Comparison of ENCODE assay signal across 8 cellular contexts in genomic region chr3:71010731-71011455, GRCh38.
DNase-seq lines count a peak whose midpoint lies in the region; ATAC-seq and TF ChIP-seq lines count a peak whose summit lies in the region.

No MANE protein-coding gene starts in this region.

- in situ Hi-C loops in G401 (cut with HindIII; ENCODE audit: low sequenced_read_pairs), result no loop called here

- H3K36me3 ChIP-seq in lung (ENCODE audit: control insufficient read depth in 2 of 2, insufficient read depth in 2 of 2, low read length in 2 of 2), result peaks cover 6% of the 10 kb centered on the region in 2 donors

- H3K4me3 ChIP-seq in lung, result no peak overlapping the region

- POLR2A ChIA-PET in activated CD4-positive, alpha-beta memory T cell treated with anti-CD3 and anti-CD28 coated beads, Interleukin-2, amount 10 ng/mL, durations not matched to agents 7 days and 5 days (lab: Charles Lee), result interaction anchor here (0.7 to 5.3 kb wide), 8 partner anchors 19 to 621 kb away, joined by 3 to 78 read pairs (median 4); no protein-coding TSS in a partner anchor

- DNase-seq in activated CD4-positive, alpha-beta memory T cell treated with anti-CD3 and anti-CD28 coated beads, Interleukin-2, amount 10 ng/mL, durations not matched to agents 7 days and 5 days, result peak; percentile 57
- DNase-seq in lung (ENCODE audit: low spot score), result no peak
- DNase-seq in DMS53 (lab: John Stamatoyannopoulos, UW), result no peak
- DNase-seq in superior temporal gyrus (ENCODE audit: extremely low spot score), result no peak
- DNase-seq in G401 (ENCODE audit: low spot score), result no peak
- DNase-seq in Ammon's horn (ENCODE audit: low spot score), result no peak

- peak overlapping the region; percentile 12 to 46 for H3K27ac ChIP-seq in lung (ENCODE audit: low read depth in 1 of 2, low read length in 1 of 2)

- no peak for TF ChIP-seq CTCF in lung (IDR thresholded peaks at IDR 0.05; ENCODE audit: control extremely low read depth, extremely low read depth)

- no peaks in the 10 kb centered on the region for H3K27me3 Mint-ChIP-seq in activated CD4-positive, alpha-beta memory T cell treated with anti-CD3 and anti-CD28 coated beads, Interleukin-2, amount 10 ng/mL, durations not matched to agents 7 days and 5 days

- peaks cover 42% of the 10 kb centered on the region for H3K36me3 Mint-ChIP-seq in activated CD4-positive, alpha-beta memory T cell treated with anti-CD3 and anti-CD28 coated beads, Interleukin-2, amount 10 ng/mL, durations not matched to agents 7 days and 5 days (ENCODE audit: low read depth)

- peaks cover 2 to 8% of the 10 kb centered on the region in 2 donors for H3K4me1 ChIP-seq in lung (ENCODE audit: control insufficient read depth in 2 of 2, insufficient read depth in 2 of 2, low read length in 2 of 2)

- H3K9me3 Mint-ChIP-seq in activated CD4-positive, alpha-beta memory T cell treated with anti-CD3 and anti-CD28 coated beads, Interleukin-2, amount 10 ng/mL, durations not matched to agents 7 days and 5 days, result peaks cover 5% of the 10 kb centered on the region

- 69 to 71% methylated on average over 3 of the region's 3 CpGs for WGBS in lung, 2 donors

- H3K4me3 Mint-ChIP-seq in activated CD4-positive, alpha-beta memory T cell treated with anti-CD3 and anti-CD28 coated beads, Interleukin-2, amount 10 ng/mL, durations not matched to agents 7 days and 5 days, result peak overlapping the region; percentile 57

- no peaks in the 10 kb centered on the region for H3K9me3 ChIP-seq in lung (ENCODE audit: control insufficient read depth in 2 of 2, insufficient read depth in 1 of 2, low read length in 1 of 2)

- H3K4me1 Mint-ChIP-seq in activated CD4-positive, alpha-beta memory T cell treated with anti-CD3 and anti-CD28 coated beads, Interleukin-2, amount 10 ng/mL, durations not matched to agents 7 days and 5 days, result peaks cover 61% of the 10 kb centered on the region

- ATAC-seq in GM18909 (IDR thresholded peaks at IDR 0.05; ENCODE audit: poor library complexity, unreplicated experiment), result peak; percentile 78
- ATAC-seq in HG03108 (IDR thresholded peaks at IDR 0.05; ENCODE audit: unreplicated experiment), result peak; percentile 48
- no peak for ATAC-seq in lung (ENCODE audit: insufficient read depth, low FRiP score)

- H3K27ac Mint-ChIP-seq in activated CD4-positive, alpha-beta memory T cell treated with anti-CD3 and anti-CD28 coated beads, Interleukin-2, amount 10 ng/mL, durations not matched to agents 7 days and 5 days, result peak overlapping the region; percentile 86

- H3K27me3 ChIP-seq in lung (ENCODE audit: control insufficient read depth, insufficient read depth), result no peaks in the 10 kb centered on the region

- CTCF ChIA-PET in activated CD4-positive, alpha-beta memory T cell treated with anti-CD3 and anti-CD28 coated beads, Interleukin-2, amount 10 ng/mL, durations not matched to agents 7 days and 5 days (lab: Charles Lee), result interaction anchor here (1.3 to 2.1 kb wide), 2 partner anchors 12 to 52 kb away, joined by 3 to 9 read pairs; no protein-coding TSS in a partner anchor
